1 cellular context compared by ENCODE assay signal in genomic region chr11:42620796-42621195, GRCh38.
TF ChIP-seq lines count a peak whose summit lies in the region.

No MANE protein-coding gene starts in this region.

TF ChIP-seq in WTC11, 78 proteins besides CTCF, POLR2A, EP300 and RAD21 (continued from another document):
- TF ChIP-seq PRDM15 (CRISPR knock-in tag; IDR thresholded peaks at IDR 0.05) = no peak
- TF ChIP-seq USF2 (CRISPR knock-in tag; IDR thresholded peaks at IDR 0.05) = no peak
- TF ChIP-seq FOXP1 (CRISPR knock-in tag; IDR thresholded peaks at IDR 0.05; ENCODE audit: borderline replicate concordance) = no peak
- no peak for TF ChIP-seq ERG (CRISPR knock-in tag; IDR thresholded peaks at IDR 0.05)
- TF ChIP-seq RELA (CRISPR knock-in tag; IDR thresholded peaks at IDR 0.05; ENCODE audit: borderline replicate concordance) = no peak
- no peak for TF ChIP-seq PRRX2 (CRISPR knock-in tag; IDR thresholded peaks at IDR 0.05)
- no peak for TF ChIP-seq ZNF512 (CRISPR knock-in tag; IDR thresholded peaks at IDR 0.05; ENCODE audit: borderline replicate concordance)
- TF ChIP-seq MYBL2 (CRISPR knock-in tag; IDR thresholded peaks at IDR 0.05) = no peak
- TF ChIP-seq ESRRA (CRISPR knock-in tag; IDR thresholded peaks at IDR 0.05; ENCODE audit: borderline replicate concordance) = no peak
- TF ChIP-seq MLX (CRISPR knock-in tag; IDR thresholded peaks at IDR 0.05) = no peak
